In the genomic region with DNA sequence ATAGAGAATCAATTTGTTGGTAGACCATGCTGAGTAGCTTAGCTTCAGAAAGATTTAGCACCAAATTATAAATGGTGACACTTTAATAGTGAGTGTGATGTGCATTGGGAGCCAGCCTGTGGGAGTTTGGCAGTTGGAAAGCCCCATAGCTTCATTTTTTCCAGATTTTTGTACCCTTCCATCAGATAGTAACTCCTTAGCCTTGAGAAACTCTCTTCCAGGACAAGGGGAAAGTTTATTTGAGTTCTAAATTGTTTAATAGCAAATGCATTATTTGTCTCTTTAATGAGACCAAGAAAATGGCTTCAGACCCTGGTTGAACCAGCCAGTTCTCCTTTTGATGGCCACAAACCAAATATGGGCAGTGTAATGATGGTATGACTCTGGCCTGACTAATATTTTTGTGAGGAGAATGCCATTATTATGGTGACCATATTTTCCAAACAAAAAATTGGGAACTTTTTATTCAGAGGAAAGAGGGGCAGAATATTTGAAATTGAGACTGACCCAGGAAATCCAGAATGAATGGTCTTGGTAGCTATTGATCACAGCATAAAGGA, we compare ENCODE assay signal across 17 cellular contexts.
"Had no signal": no experiment of that assay in that cellular context is flagged by ENCODE, and none has a peak within 500 bp of the region (broad histone marks: within the 10 kb centered on the region; RNA-seq: fewer than 3 reads in every experiment).

No MANE protein-coding gene starts in this region.

- H3K4me1 ChIP-seq: foreskin keratinocyte, neural progenitor cell, pancreas had no signal

- H3K36me3 ChIP-seq: neural progenitor cell, pancreas, tibial nerve had no signal

- H3K36me3 Mint-ChIP-seq: activated CD8-positive, alpha-beta memory T cell treated with anti-CD3 and anti-CD28 coated beads, Interleukin-2, amount 10 ng/mL, durations not matched to agents 7 days and 5 days; activated naive CD4-positive, alpha-beta T cell treated with anti-CD3 and anti-CD28 coated beads, Interleukin-2, amount 50 U/mL, for 72 hours; memory B cell; neural progenitor cell had no signal

- H3K9ac ChIP-seq: neural progenitor cell had no signal

- ATAC-seq: activated CD4-positive, CD25-positive, alpha-beta regulatory T cell treated with anti-CD3 and anti-CD28 coated beads, Interleukin-2, amount 50 U/mL, for 24 hours; activated CD8-positive, alpha-beta memory T cell treated with anti-CD3 and anti-CD28 coated beads, Interleukin-2, amount 10 ng/mL, durations not matched to agents 7 days and 5 days; activated naive CD4-positive, alpha-beta T cell treated with anti-CD3 and anti-CD28 coated beads, Interleukin-2, amount 50 U/mL, for 72 hours; foreskin keratinocyte; pancreas had no signal

- H3K4me1 Mint-ChIP-seq: activated CD8-positive, alpha-beta memory T cell treated with anti-CD3 and anti-CD28 coated beads, Interleukin-2, amount 10 ng/mL, durations not matched to agents 7 days and 5 days had no signal

- H3K27me3 ChIP-seq: foreskin keratinocyte, neural progenitor cell, pancreas, tibial nerve had no signal

- H3K27me3 Mint-ChIP-seq: activated CD8-positive, alpha-beta memory T cell treated with anti-CD3 and anti-CD28 coated beads, Interleukin-2, amount 10 ng/mL, durations not matched to agents 7 days and 5 days had no signal

- H3K9me3 Mint-ChIP-seq: activated T-cell treated with anti-CD3 and anti-CD28 coated beads, Interleukin-2, amount 50 U/mL, for 24 hours; memory B cell; neural progenitor cell had no signal

- DNase-seq: activated CD8-positive, alpha-beta memory T cell treated with anti-CD3 and anti-CD28 coated beads, Interleukin-2, amount 10 ng/mL, durations not matched to agents 7 days and 5 days; activated effector memory CD4-positive, alpha-beta T cell treated with Interleukin-2 at 50 U/mL for 16 hours; activated T-cell treated with anti-CD3 and anti-CD28 coated beads, Interleukin-2, amount 50 U/mL, for 24 hours; amygdala; cerebellar nuclear complex; head of caudate nucleus; pancreas; stimulated activated CD4-positive, alpha-beta T cell treated with anti-CD3 and anti-CD28 coated beads, Interleukin-15, amount 100 ng/mL, for 24 hours; stimulated activated CD4-positive, alpha-beta T cell treated with anti-CD3 and anti-CD28 coated beads, Interleukin-4, amount 100 ng/mL, for 4 hours; SW 1271 had no signal

- H3K4me3 ChIP-seq: neural progenitor cell, pancreas, tibial nerve had no signal

- H3K27ac Mint-ChIP-seq: activated CD8-positive, alpha-beta memory T cell treated with anti-CD3 and anti-CD28 coated beads, Interleukin-2, amount 10 ng/mL, durations not matched to agents 7 days and 5 days; activated naive CD4-positive, alpha-beta T cell treated with anti-CD3 and anti-CD28 coated beads, Interleukin-2, amount 50 U/mL, for 72 hours; activated T-cell treated with anti-CD3 and anti-CD28 coated beads, Interleukin-2, amount 50 U/mL, for 24 hours; memory B cell; neural progenitor cell had no signal

- H3K27ac ChIP-seq: foreskin keratinocyte, neural progenitor cell, pancreas had no signal

- H3K9me3 ChIP-seq: pancreas, tibial nerve had no signal

- H3K4me3 Mint-ChIP-seq: activated CD8-positive, alpha-beta memory T cell treated with anti-CD3 and anti-CD28 coated beads, Interleukin-2, amount 10 ng/mL, durations not matched to agents 7 days and 5 days; activated T-cell treated with anti-CD3 and anti-CD28 coated beads, Interleukin-2, amount 50 U/mL, for 24 hours; memory B cell; neural progenitor cell had no signal

- H3K4me2 ChIP-seq: neural progenitor cell had no signal

- FAIRE-seq: islet of Langerhans, pancreas had no signal
